Comparison of ENCODE assay signal across 8 cellular contexts in genomic region chr4:11480683-11481082, GRCh38. TPM values are rescaled to one million over a fixed set of nuclear protein-coding genes. Genes with fewer than 3 reads are reported as not detected.
DNase-seq lines count a peak whose midpoint lies in the region; ATAC-seq and TF ChIP-seq lines count a peak whose summit lies in the region.

No MANE protein-coding gene starts in this region.

- TF ChIP-seq CTCF in left ventricle myocardium inferior (IDR thresholded peaks at IDR 0.05; ENCODE audit: borderline replicate concordance), result no peak
- TF ChIP-seq CTCF in WTC11 (IDR thresholded peaks at IDR 0.05), result no peak
- no peak for TF ChIP-seq CTCF in GM10248 (IDR thresholded peaks at IDR 0.05; ENCODE audit: control extremely low read depth, extremely low read depth, low read depth, missing control alignments)

- no peak overlapping the region for H3K4me3 ChIP-seq in left ventricle myocardium inferior

- H3K27me3 ChIP-seq in left ventricle myocardium inferior (ENCODE audit: low read depth), result no peaks in the 10 kb centered on the region

- H3K4me1 ChIP-seq in left ventricle myocardium inferior, result no peaks in the 10 kb centered on the region

- intact Hi-C loops in Right ventricle myocardium superior (cut with DNase I), result no loop called here
- intact Hi-C loops in left ventricle myocardium inferior (cut with micrococcal nuclease), result no loop called here
- intact Hi-C loops in activated T-helper 1 cell treated with anti-CD3 and anti-CD28 coated beads, Interleukin-12 subunit alpha, Interleukin-12 subunit beta, Interleukin-2, Interleukin-4 antibody, amounts not matched to agents 30 ng/mL and 10 ng/mL and 1 ng/mL, durations not matched to agents 14 hours and 24 hours and 36 hours (cut with micrococcal nuclease), result no loop called here

- no peak overlapping the region for H3K27ac Mint-ChIP-seq in activated T-helper 17 cell treated with anti-CD3 and anti-CD28 coated beads, Interleukin-2, amount 50 U/mL, for 72 hours
- no peak overlapping the region for H3K27ac Mint-ChIP-seq in WTC11
- no peak overlapping the region for H3K27ac Mint-ChIP-seq in activated T-helper 1 cell treated with anti-CD3 and anti-CD28 coated beads, Interleukin-12 subunit alpha, Interleukin-12 subunit beta, Interleukin-2, Interleukin-4 antibody, amounts not matched to agents 30 ng/mL and 10 ng/mL and 1 ng/mL, durations not matched to agents 14 hours and 24 hours and 36 hours

- H3K27ac ChIP-seq in left ventricle myocardium inferior (replicated peaks), result no peak overlapping the region

- peaks cover 6% of the 10 kb centered on the region for H3K4me1 Mint-ChIP-seq in activated T-helper 17 cell treated with anti-CD3 and anti-CD28 coated beads, Interleukin-2, amount 50 U/mL, for 72 hours
- H3K4me1 Mint-ChIP-seq in WTC11, result no peaks in the 10 kb centered on the region
- H3K4me1 Mint-ChIP-seq in activated T-helper 1 cell treated with anti-CD3 and anti-CD28 coated beads, Interleukin-12 subunit alpha, Interleukin-12 subunit beta, Interleukin-2, Interleukin-4 antibody, amounts not matched to agents 30 ng/mL and 10 ng/mL and 1 ng/mL, durations not matched to agents 14 hours and 24 hours and 36 hours (ENCODE audit: low read depth), result no peaks in the 10 kb centered on the region

- H3K36me3 ChIP-seq in left ventricle myocardium inferior, result no peaks in the 10 kb centered on the region

- H3K4me3 Mint-ChIP-seq in activated T-helper 17 cell treated with anti-CD3 and anti-CD28 coated beads, Interleukin-2, amount 50 U/mL, for 72 hours, result no peak overlapping the region
- no peak overlapping the region for H3K4me3 Mint-ChIP-seq in WTC11
- H3K4me3 Mint-ChIP-seq in activated T-helper 1 cell treated with anti-CD3 and anti-CD28 coated beads, Interleukin-12 subunit alpha, Interleukin-12 subunit beta, Interleukin-2, Interleukin-4 antibody, amounts not matched to agents 30 ng/mL and 10 ng/mL and 1 ng/mL, durations not matched to agents 14 hours and 24 hours and 36 hours, result no peak overlapping the region

- CTCF ChIA-PET in WTC11 (lab: Charles Lee), result no interaction called here
- CTCF ChIA-PET in GM10248 (lab: Yijun Ruan, JAX), result interaction anchor here (0.8 to 1.5 kb wide), 2 partner anchors 12 to 57 kb away, joined by 3 read pairs; no protein-coding TSS in a partner anchor

- POLR2A ChIA-PET in WTC11 (lab: Charles Lee) (no interaction called here), GM10248 (lab: Yijun Ruan, JAX) (no interaction called here)

- H3K36me3 Mint-ChIP-seq in activated T-helper 17 cell treated with anti-CD3 and anti-CD28 coated beads, Interleukin-2, amount 50 U/mL, for 72 hours (ENCODE audit: low read depth), result no peaks in the 10 kb centered on the region
- peaks cover 35% of the 10 kb centered on the region for H3K36me3 Mint-ChIP-seq in WTC11
- H3K36me3 Mint-ChIP-seq in activated T-helper 1 cell treated with anti-CD3 and anti-CD28 coated beads, Interleukin-12 subunit alpha, Interleukin-12 subunit beta, Interleukin-2, Interleukin-4 antibody, amounts not matched to agents 30 ng/mL and 10 ng/mL and 1 ng/mL, durations not matched to agents 14 hours and 24 hours and 36 hours (ENCODE audit: low read depth), result no peaks in the 10 kb centered on the region

- no peaks in the 10 kb centered on the region for H3K9me3 Mint-ChIP-seq in activated T-helper 17 cell treated with anti-CD3 and anti-CD28 coated beads, Interleukin-2, amount 50 U/mL, for 72 hours
- peaks cover 44% of the 10 kb centered on the region for H3K9me3 Mint-ChIP-seq in WTC11
- peaks cover 15% of the 10 kb centered on the region for H3K9me3 Mint-ChIP-seq in activated T-helper 1 cell treated with anti-CD3 and anti-CD28 coated beads, Interleukin-12 subunit alpha, Interleukin-12 subunit beta, Interleukin-2, Interleukin-4 antibody, amounts not matched to agents 30 ng/mL and 10 ng/mL and 1 ng/mL, durations not matched to agents 14 hours and 24 hours and 36 hours

- H3K9me3 ChIP-seq in left ventricle myocardium inferior (replicated peaks), result no peaks in the 10 kb centered on the region

- no peaks in the 10 kb centered on the region for H3K27me3 Mint-ChIP-seq in activated T-helper 17 cell treated with anti-CD3 and anti-CD28 coated beads, Interleukin-2, amount 50 U/mL, for 72 hours
- no peaks in the 10 kb centered on the region; the same call in 1 of the 2 replicates for H3K27me3 Mint-ChIP-seq in WTC11 (ENCODE audit: low read depth)
- peaks cover 4% of the 10 kb centered on the region for H3K27me3 Mint-ChIP-seq in activated T-helper 1 cell treated with anti-CD3 and anti-CD28 coated beads, Interleukin-12 subunit alpha, Interleukin-12 subunit beta, Interleukin-2, Interleukin-4 antibody, amounts not matched to agents 30 ng/mL and 10 ng/mL and 1 ng/mL, durations not matched to agents 14 hours and 24 hours and 36 hours (ENCODE audit: insufficient read depth)

- no peak for DNase-seq in Right ventricle myocardium superior
- no peak for DNase-seq in left ventricle myocardium inferior
- DNase-seq in putamen (ENCODE audit: low spot score), result peak; percentile 42
- no peak for DNase-seq in WTC11 (ENCODE audit: low spot score)
- DNase-seq in activated T-helper 1 cell treated with anti-CD3 and anti-CD28 coated beads, Interleukin-12 subunit alpha, Interleukin-12 subunit beta, Interleukin-2, Interleukin-4 antibody, amounts not matched to agents 30 ng/mL and 10 ng/mL and 1 ng/mL, durations not matched to agents 14 hours and 24 hours and 36 hours (ENCODE audit: low spot score), result no peak
- no peak for DNase-seq in GM10248 (ENCODE audit: extremely low spot score)

- ATAC-seq in Right ventricle myocardium superior (ENCODE audit: poor library complexity) (peak; percentile 68), HG03280 (IDR thresholded peaks at IDR 0.05; ENCODE audit: unreplicated experiment) (peak; percentile 73), WTC11 (no peak)
- peak; percentile 81 for ATAC-seq in activated T-helper 17 cell treated with anti-CD3 and anti-CD28 coated beads, Interleukin-2, amount 50 U/mL, for 72 hours (replicated peaks)

TF ChIP-seq in WTC11, 78 proteins besides CTCF, POLR2A, EP300 and RAD21:
- TF ChIP-seq, protein P1, sequence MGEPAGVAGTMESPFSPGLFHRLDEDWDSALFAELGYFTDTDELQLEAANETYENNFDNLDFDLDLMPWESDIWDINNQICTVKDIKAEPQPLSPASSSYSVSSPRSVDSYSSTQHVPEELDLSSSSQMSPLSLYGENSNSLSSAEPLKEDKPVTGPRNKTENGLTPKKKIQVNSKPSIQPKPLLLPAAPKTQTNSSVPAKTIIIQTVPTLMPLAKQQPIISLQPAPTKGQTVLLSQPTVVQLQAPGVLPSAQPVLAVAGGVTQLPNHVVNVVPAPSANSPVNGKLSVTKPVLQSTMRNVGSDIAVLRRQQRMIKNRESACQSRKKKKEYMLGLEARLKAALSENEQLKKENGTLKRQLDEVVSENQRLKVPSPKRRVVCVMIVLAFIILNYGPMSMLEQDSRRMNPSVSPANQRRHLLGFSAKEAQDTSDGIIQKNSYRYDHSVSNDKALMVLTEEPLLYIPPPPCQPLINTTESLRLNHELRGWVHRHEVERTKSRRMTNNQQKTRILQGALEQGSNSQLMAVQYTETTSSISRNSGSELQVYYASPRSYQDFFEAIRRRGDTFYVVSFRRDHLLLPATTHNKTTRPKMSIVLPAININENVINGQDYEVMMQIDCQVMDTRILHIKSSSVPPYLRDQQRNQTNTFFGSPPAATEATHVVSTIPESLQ (CRISPR knock-in tag; IDR thresholded peaks at IDR 0.05), result no peak
- TF ChIP-seq, protein P2, sequence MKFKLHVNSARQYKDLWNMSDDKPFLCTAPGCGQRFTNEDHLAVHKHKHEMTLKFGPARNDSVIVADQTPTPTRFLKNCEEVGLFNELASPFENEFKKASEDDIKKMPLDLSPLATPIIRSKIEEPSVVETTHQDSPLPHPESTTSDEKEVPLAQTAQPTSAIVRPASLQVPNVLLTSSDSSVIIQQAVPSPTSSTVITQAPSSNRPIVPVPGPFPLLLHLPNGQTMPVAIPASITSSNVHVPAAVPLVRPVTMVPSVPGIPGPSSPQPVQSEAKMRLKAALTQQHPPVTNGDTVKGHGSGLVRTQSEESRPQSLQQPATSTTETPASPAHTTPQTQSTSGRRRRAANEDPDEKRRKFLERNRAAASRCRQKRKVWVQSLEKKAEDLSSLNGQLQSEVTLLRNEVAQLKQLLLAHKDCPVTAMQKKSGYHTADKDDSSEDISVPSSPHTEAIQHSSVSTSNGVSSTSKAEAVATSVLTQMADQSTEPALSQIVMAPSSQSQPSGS (CRISPR knock-in tag; IDR thresholded peaks at IDR 0.05; ENCODE audit: borderline replicate concordance, low read depth), result no peak
- TF ChIP-seq, protein P3, sequence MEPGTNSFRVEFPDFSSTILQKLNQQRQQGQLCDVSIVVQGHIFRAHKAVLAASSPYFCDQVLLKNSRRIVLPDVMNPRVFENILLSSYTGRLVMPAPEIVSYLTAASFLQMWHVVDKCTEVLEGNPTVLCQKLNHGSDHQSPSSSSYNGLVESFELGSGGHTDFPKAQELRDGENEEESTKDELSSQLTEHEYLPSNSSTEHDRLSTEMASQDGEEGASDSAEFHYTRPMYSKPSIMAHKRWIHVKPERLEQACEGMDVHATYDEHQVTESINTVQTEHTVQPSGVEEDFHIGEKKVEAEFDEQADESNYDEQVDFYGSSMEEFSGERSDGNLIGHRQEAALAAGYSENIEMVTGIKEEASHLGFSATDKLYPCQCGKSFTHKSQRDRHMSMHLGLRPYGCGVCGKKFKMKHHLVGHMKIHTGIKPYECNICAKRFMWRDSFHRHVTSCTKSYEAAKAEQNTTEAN (CRISPR knock-in tag; IDR thresholded peaks at IDR 0.05), result no peak
- no peak for TF ChIP-seq ETV6 (CRISPR knock-in tag; IDR thresholded peaks at IDR 0.05)

RNA-seq across cellular contexts. Expression of gene HS3ST1, which starts 52.0 kb away (rescaled TPM):
- total RNA-seq in Right ventricle myocardium superior (1.2 TPM), left ventricle myocardium inferior (2.4 TPM), WTC11 (2021) (0.41 to 0.52 TPM (median 0.44 TPM) in 3 replicates)
- total RNA-seq in activated T-helper 17 cell treated with anti-CD3 and anti-CD28 coated beads, Interleukin-2, amount 50 U/mL, for 72 hours, result under 1 TPM; 0.05 to 0.19 TPM
- total RNA-seq in activated T-helper 1 cell treated with anti-CD3 and anti-CD28 coated beads, Interleukin-12 subunit alpha, Interleukin-12 subunit beta, Interleukin-2, Interleukin-4 antibody, amounts not matched to agents 30 ng/mL and 10 ng/mL and 1 ng/mL, durations not matched to agents 14 hours and 24 hours and 36 hours, result 0.31 and 0.51 TPM in 2 replicates
